Comparison of ENCODE assay signal across 9 cellular contexts in genomic region chr22:41217553-41218157, GRCh38. TPM values are rescaled to one million over a fixed set of nuclear protein-coding genes. Genes with fewer than 3 reads are reported as not detected.
DNase-seq lines count a peak whose midpoint lies in the region; ATAC-seq and TF ChIP-seq lines count a peak whose summit lies in the region.
"Had no signal": no experiment of that assay in that cellular context is flagged by ENCODE, and none has a peak within 500 bp of the region (broad histone marks: within the 10 kb centered on the region; RNA-seq: fewer than 3 reads in every experiment).

No MANE protein-coding gene starts in this region.

- no peak overlapping the region for H3K4me3 Mint-ChIP-seq in HFFc6
- H3K4me3 Mint-ChIP-seq in brain = peak overlapping the region; percentile 38 to 73 (median 45)
- peak overlapping the region in 2 of 5 donors; percentile 4 to 43 for H3K4me3 Mint-ChIP-seq in immature natural killer cell

- H3K9me3 Mint-ChIP-seq in HFFc6 = no peaks in the 10 kb centered on the region
- peaks cover 0 to 35% (median 12%) of the 10 kb centered on the region in 5 experiments for H3K9me3 Mint-ChIP-seq in brain
- no peaks in the 10 kb centered on the region for H3K9me3 Mint-ChIP-seq in immature natural killer cell

- H3K36me3 ChIP-seq in BLaER1 = peaks cover 81% of the 10 kb centered on the region

- DNase-seq in HFFc6 = peak; percentile 34
- no peak for DNase-seq in immature natural killer cell
- peak; percentile 23 for DNase-seq in stimulated activated CD4-positive, alpha-beta T cell treated with anti-CD3 and anti-CD28 coated beads, Interleukin-12 subunit alpha, Interleukin-12 subunit beta, amount 100 ng/mL, for 4 hours

- H3K27me3 Mint-ChIP-seq in HFFc6 (ENCODE audit: insufficient read depth) (0 out of 2 replicates have a peak, but pooled peaks cover 1% of the 10 kb centered on the region), brain (peaks cover 6% of the 10 kb centered on the region), immature natural killer cell (ENCODE audit: low read depth in 3 of 3) (no peaks in the 10 kb centered on the region)

- peaks cover 24% of the 10 kb centered on the region for H3K4me1 ChIP-seq in BLaER1
- H3K4me1 ChIP-seq: HAP-1 had no signal

- peak overlapping the region; percentile 3 for H3K4me3 ChIP-seq in BLaER1
- H3K4me3 ChIP-seq: HAP-1 had no signal

- H3K4me2 ChIP-seq in BLaER1 = peak overlapping the region; percentile 79

- H3K27ac Mint-ChIP-seq in HFFc6 = peak overlapping the region; percentile 18; the same call in 1 of the 2 replicates
- peak overlapping the region; percentile 78 to 98 (median 86) for H3K27ac Mint-ChIP-seq in brain
- peak overlapping the region in 4 of 6 donors; percentile 60 to 72 (median 70) for H3K27ac Mint-ChIP-seq in immature natural killer cell

- ATAC-seq in HG02678 (IDR thresholded peaks at IDR 0.05; ENCODE audit: unreplicated experiment) = no peak
- ATAC-seq in HG02852 (IDR thresholded peaks at IDR 0.05; ENCODE audit: unreplicated experiment) = no peak

- H3K27ac ChIP-seq in BLaER1 = peak overlapping the region; percentile 78

- peaks cover 34% of the 10 kb centered on the region for H3K9me3 ChIP-seq in BLaER1
- H3K9me3 ChIP-seq: HAP-1 had no signal

- no peaks in the 10 kb centered on the region for H3K27me3 ChIP-seq in BLaER1

- peaks cover 36% of the 10 kb centered on the region for H3K36me3 Mint-ChIP-seq in HFFc6 (ENCODE audit: low read depth)
- H3K36me3 Mint-ChIP-seq in brain = peaks cover 81% of the 10 kb centered on the region
- peaks cover 11 to 33% (median 22%) of the 10 kb centered on the region in 3 donors for H3K36me3 Mint-ChIP-seq in immature natural killer cell

- peak overlapping the region; percentile 61 for H3K9ac ChIP-seq in BLaER1

- no peaks in the 10 kb centered on the region for H4K20me1 ChIP-seq in BLaER1

- H3K4me1 Mint-ChIP-seq in HFFc6 (ENCODE audit: low read depth) (peaks cover 7% of the 10 kb centered on the region; the same call in 1 of the 2 replicates), brain (peaks cover 25% of the 10 kb centered on the region), immature natural killer cell (peaks cover 8 to 10% of the 10 kb centered on the region in 2 donors)

- no peak for TF ChIP-seq CTCF in HFFc6 (IDR thresholded peaks at IDR 0.05)
- no peak for TF ChIP-seq CTCF in brain (conservative IDR thresholded peaks at IDR 0.05)

TF ChIP-seq in PFSK-1, 5 proteins besides CTCF, POLR2A, EP300 and RAD21:
- TF ChIP-seq FOXP2 (optimal IDR thresholded peaks at IDR 0.05; ENCODE audit: borderline replicate concordance, extremely low read depth, extremely low read length, insufficient read depth) (peak; percentile 8), POLR2AphosphoS5 (IDR thresholded peaks at IDR 0.05; ENCODE audit: low read depth, low read length) (peak; percentile 29; the same call in 1 of the 2 replicates), TAF1 (IDR thresholded peaks at IDR 0.05; ENCODE audit: borderline replicate concordance, insufficient read depth, low read length) (no peak), SIN3A (IDR thresholded peaks at IDR 0.05; ENCODE audit: borderline replicate concordance, insufficient read depth, low read length) (peak; percentile 40; the same call in 1 of the 2 replicates), REST (IDR thresholded peaks at IDR 0.05; ENCODE audit: insufficient read depth in 1 of 2, low read depth in 2 of 2, low read length in 2 of 2) (no peak)

RNA-seq across cellular contexts. Expression of gene L3MBTL2, which starts 12.5 kb away (rescaled TPM):
- 10 to 100 TPM; 21.1 to 27.4 (median 25.2) TPM for total RNA-seq in HFFc6 (2021; fragmentation: NEBNext Ultra II Directional; extraction: Animal tissue kit (Norgen Biotek cat#: 25700))
- polyA plus RNA-seq in PFSK-1 (2012; ENCODE audit: insufficient read length, low read depth) = 25.3 TPM
- polyA plus RNA-seq in brain (ENCODE audit: insufficient read depth, low read depth, low replicate concordance) (25.2 TPM), immature natural killer cell (10 to 100 TPM; 26.6 to 32.2 (median 30.5) TPM)

RNA-seq across cellular contexts. Expression of gene CHADL, which starts 23.1 kb away (rescaled TPM):
- total RNA-seq in HFFc6 (2021; fragmentation: NEBNext Ultra II Directional; extraction: Animal tissue kit (Norgen Biotek cat#: 25700)) = under 1 TPM; 0.13 to 0.51 (median 0.45) TPM
- polyA plus RNA-seq in PFSK-1 (2012; ENCODE audit: insufficient read length, low read depth) = not detected
- polyA plus RNA-seq in brain (ENCODE audit: insufficient read depth, low read depth, low replicate concordance) (36.5 TPM), immature natural killer cell (under 1 TPM in 2 of 3 donors, not detected in 1; 0.32 to 0.90 TPM)

Comparison
In these comparisons a context has a peak if more than half of its experiments do, and no peak if none do; other contexts are left out.
1. DNase-seq: peak in HFFc6 (single experiment) and stimulated activated CD4-positive, alpha-beta T cell treated with anti-CD3 and anti-CD28 coated beads, Interleukin-12 subunit alpha, Interleukin-12 subunit beta, amount 100 ng/mL, for 4 hours (single experiment); none in immature natural killer cell (0 of 3).
2. H3K27ac Mint-ChIP-seq: peak in every context shown above with its lines; median percentile 86 in brain; 70 in immature natural killer cell; 18 in HFFc6.
3. RNA of gene CHADL, which starts 23.1 kb away (polyA plus RNA-seq): 36.5 TPM in brain (single experiment); 0.32 to 0.90 TPM in immature natural killer cell; every median in the first group is over 10 times any median in the second.